ENCODE assay signal across 8 cellular contexts in genomic region chr18:75070625-75071483, GRCh38.
DNase-seq lines count a peak whose midpoint lies in the region; ATAC-seq and TF ChIP-seq lines count a peak whose summit lies in the region.

No MANE protein-coding gene starts in this region.

- peak; percentile 74 for ATAC-seq in GM19372 (IDR thresholded peaks at IDR 0.05; ENCODE audit: low read depth, unreplicated experiment)
- peak; percentile 84 for ATAC-seq in HG03460 (IDR thresholded peaks at IDR 0.05; ENCODE audit: unreplicated experiment)
- peak; percentile 93 to 94 for ATAC-seq in activated T-cell treated with anti-CD3 and anti-CD28 coated beads, Interleukin-2, amount 50 U/mL, for 4 hours
- ATAC-seq in psoas muscle: peak; percentile 73 to 90 (median 83)

- H3K27me3 ChIP-seq in psoas muscle (ENCODE audit: insufficient read depth in 3 of 3, low read length in 2 of 3) (no peaks in the 10 kb centered on the region), vagina (no peaks in the 10 kb centered on the region)

- peak overlapping the region; percentile 28 for H3K4me3 ChIP-seq in psoas muscle
- H3K4me3 ChIP-seq in vagina: peak overlapping the region in 1 of 2 donors; percentile 4

- peaks cover 3% of the 10 kb centered on the region for H3K9me3 Mint-ChIP-seq in activated T-cell treated with anti-CD3 and anti-CD28 coated beads, Interleukin-2, amount 50 U/mL, for 4 hours

- H3K27ac ChIP-seq in psoas muscle (peak overlapping the region; percentile 72), vagina (peak overlapping the region; percentile 56)

- peaks cover 42% of the 10 kb centered on the region for H3K4me1 Mint-ChIP-seq in activated T-cell treated with anti-CD3 and anti-CD28 coated beads, Interleukin-2, amount 50 U/mL, for 4 hours (ENCODE audit: low read depth)

- H3K36me3 Mint-ChIP-seq in activated T-cell treated with anti-CD3 and anti-CD28 coated beads, Interleukin-2, amount 50 U/mL, for 4 hours (ENCODE audit: insufficient read depth): peaks cover 13% of the 10 kb centered on the region

- H3K9me3 ChIP-seq in psoas muscle: no peaks in the 10 kb centered on the region
- H3K9me3 ChIP-seq in vagina: no peaks in the 10 kb centered on the region

- H3K4me1 ChIP-seq in psoas muscle: no peaks in the 10 kb centered on the region
- H3K4me1 ChIP-seq in vagina: peaks cover 17% of the 10 kb centered on the region

- TF ChIP-seq POLR2A in vagina (IDR thresholded peaks at IDR 0.05): no peak

- peak overlapping the region; percentile 82 for H3K4me3 Mint-ChIP-seq in activated T-cell treated with anti-CD3 and anti-CD28 coated beads, Interleukin-2, amount 50 U/mL, for 4 hours

- 53 to 62% (median 58%) methylated on average over 22 of the region's 22 CpGs for WGBS in psoas muscle, 3 donors

- intact Hi-C loops in psoas muscle (cut with DNase I): loop anchor here in 1 of 2 donors (5.0 kb wide), 1 partner anchor 91 kb away; no protein-coding TSS in a partner anchor
- intact Hi-C loops in vagina (cut with DNase I): no loop called here

- no peaks in the 10 kb centered on the region for H3K36me3 ChIP-seq in psoas muscle (ENCODE audit: insufficient read depth in 1 of 2, low read depth in 1 of 2)
- H3K36me3 ChIP-seq in vagina: no peaks in the 10 kb centered on the region

- no peaks in the 10 kb centered on the region for H3K27me3 Mint-ChIP-seq in activated T-cell treated with anti-CD3 and anti-CD28 coated beads, Interleukin-2, amount 50 U/mL, for 4 hours (ENCODE audit: low read depth)

- TF ChIP-seq CTCF in psoas muscle (IDR thresholded peaks at IDR 0.05): no peak
- TF ChIP-seq CTCF in vagina (IDR thresholded peaks at IDR 0.05): no peak

- peak; percentile 54 for DNase-seq in Ammon's horn (ENCODE audit: low spot score)
- DNase-seq in activated T-cell treated with anti-CD3 and anti-CD28 coated beads, Interleukin-2, amount 50 U/mL, for 4 hours: peak; percentile 61
- DNase-seq in fibroblast of the conjunctiva (ENCODE audit: low read depth): peak; percentile 21
- no peak for DNase-seq in psoas muscle
- peak; percentile 89 to 96 for DNase-seq in vagina (ENCODE audit: extremely low spot score in 2 of 2)

TF ChIP-seq in PFSK-1, 5 proteins besides CTCF, POLR2A, EP300 and RAD21:
- TF ChIP-seq SIN3A (IDR thresholded peaks at IDR 0.05; ENCODE audit: borderline replicate concordance, insufficient read depth, low read length) (no peak), POLR2AphosphoS5 (IDR thresholded peaks at IDR 0.05; ENCODE audit: low read depth, low read length) (peak; percentile 39; the same call in 1 of the 2 replicates), TAF1 (IDR thresholded peaks at IDR 0.05; ENCODE audit: borderline replicate concordance, insufficient read depth, low read length) (peak; percentile 44; the same call in 1 of the 2 replicates), FOXP2 (optimal IDR thresholded peaks at IDR 0.05; ENCODE audit: borderline replicate concordance, extremely low read depth, extremely low read length, insufficient read depth) (peak; percentile 36)
- TF ChIP-seq, protein P1, sequence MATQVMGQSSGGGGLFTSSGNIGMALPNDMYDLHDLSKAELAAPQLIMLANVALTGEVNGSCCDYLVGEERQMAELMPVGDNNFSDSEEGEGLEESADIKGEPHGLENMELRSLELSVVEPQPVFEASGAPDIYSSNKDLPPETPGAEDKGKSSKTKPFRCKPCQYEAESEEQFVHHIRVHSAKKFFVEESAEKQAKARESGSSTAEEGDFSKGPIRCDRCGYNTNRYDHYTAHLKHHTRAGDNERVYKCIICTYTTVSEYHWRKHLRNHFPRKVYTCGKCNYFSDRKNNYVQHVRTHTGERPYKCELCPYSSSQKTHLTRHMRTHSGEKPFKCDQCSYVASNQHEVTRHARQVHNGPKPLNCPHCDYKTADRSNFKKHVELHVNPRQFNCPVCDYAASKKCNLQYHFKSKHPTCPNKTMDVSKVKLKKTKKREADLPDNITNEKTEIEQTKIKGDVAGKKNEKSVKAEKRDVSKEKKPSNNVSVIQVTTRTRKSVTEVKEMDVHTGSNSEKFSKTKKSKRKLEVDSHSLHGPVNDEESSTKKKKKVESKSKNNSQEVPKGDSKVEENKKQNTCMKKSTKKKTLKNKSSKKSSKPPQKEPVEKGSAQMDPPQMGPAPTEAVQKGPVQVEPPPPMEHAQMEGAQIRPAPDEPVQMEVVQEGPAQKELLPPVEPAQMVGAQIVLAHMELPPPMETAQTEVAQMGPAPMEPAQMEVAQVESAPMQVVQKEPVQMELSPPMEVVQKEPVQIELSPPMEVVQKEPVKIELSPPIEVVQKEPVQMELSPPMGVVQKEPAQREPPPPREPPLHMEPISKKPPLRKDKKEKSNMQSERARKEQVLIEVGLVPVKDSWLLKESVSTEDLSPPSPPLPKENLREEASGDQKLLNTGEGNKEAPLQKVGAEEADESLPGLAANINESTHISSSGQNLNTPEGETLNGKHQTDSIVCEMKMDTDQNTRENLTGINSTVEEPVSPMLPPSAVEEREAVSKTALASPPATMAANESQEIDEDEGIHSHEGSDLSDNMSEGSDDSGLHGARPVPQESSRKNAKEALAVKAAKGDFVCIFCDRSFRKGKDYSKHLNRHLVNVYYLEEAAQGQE (IDR thresholded peaks at IDR 0.05; ENCODE audit: insufficient read depth in 1 of 2, low read depth in 2 of 2, low read length in 2 of 2): no peak
TF ChIP-seq in PFSK-1: peak in this region for 3.

Comparison
In these comparisons a context has a peak if more than half of its experiments do, and no peak if none do; other contexts are left out.
1. DNase-seq: peak in Ammon's horn (single experiment), activated T-cell treated with anti-CD3 and anti-CD28 coated beads, Interleukin-2, amount 50 U/mL, for 4 hours (single experiment), fibroblast of the conjunctiva (single experiment) and vagina (2 of 2); none in psoas muscle (0 of 2).
2. Peak in every context shown above with its lines, with median percentiles within 50 percentile points of each other: ATAC-seq.